ENCODE assay signal across 16 cellular contexts in genomic region chr5:58076473-58077257, GRCh38.
"Had no signal": no experiment of that assay in that cellular context is flagged by ENCODE, and none has a peak within 500 bp of the region (broad histone marks: within the 10 kb centered on the region; RNA-seq: fewer than 3 reads in every experiment).

No MANE protein-coding gene starts in this region.

- H3K27me3 ChIP-seq: dorsolateral prefrontal cortex, esophagus muscularis mucosa had no signal

- H3K9me3 ChIP-seq: esophagus muscularis mucosa, thoracic aorta had no signal

- H3K27ac ChIP-seq: esophagus muscularis mucosa had no signal

- ATAC-seq: activated CD8-positive, alpha-beta memory T cell treated with anti-CD3 and anti-CD28 coated beads, Interleukin-2, amount 10 ng/mL, durations not matched to agents 7 days and 5 days; left lobe of liver; stimulated activated naive CD8-positive, alpha-beta T cell treated with anti-CD3 and anti-CD28 coated beads, Interleukin-15, amount 100 ng/mL, for 72 hours had no signal

- H3K4me3 ChIP-seq: dorsolateral prefrontal cortex, esophagus muscularis mucosa had no signal

- DNase-seq: activated CD4-positive, alpha-beta T cell treated with anti-CD3 and anti-CD28 coated beads for 1 hour; activated CD4-positive, alpha-beta T cell treated with anti-CD3 and anti-CD28 coated beads, Interleukin-2, amount 50 U/mL, for 48 hours; activated CD8-positive, alpha-beta memory T cell treated with anti-CD3 and anti-CD28 coated beads, Interleukin-2, amount 10 ng/mL, durations not matched to agents 7 days and 5 days; activated effector memory CD4-positive, alpha-beta T cell treated with anti-CD3 and anti-CD28 coated beads, Interleukin-2, amount 50 U/mL, for 16 hours; activated T-cell treated with anti-CD3 and anti-CD28 coated beads, Interleukin-2, amount 50 U/mL, for 24 hours; amygdala; dorsolateral prefrontal cortex; foreskin fibroblast; nephron progenitor cell; stimulated activated CD4-positive, alpha-beta T cell treated with anti-CD3 and anti-CD28 coated beads, Interleukin-15, amount 100 ng/mL, for 24 hours; stimulated activated CD4-positive, alpha-beta T cell treated with anti-CD3 and anti-CD28 coated beads, Interleukin-4, amount 100 ng/mL, for 24 hours; stimulated activated naive CD8-positive, alpha-beta T cell treated with anti-CD3 and anti-CD28 coated beads, Interleukin-15, amount 100 ng/mL, for 72 hours; T-helper 9 cell had no signal
